In genomic region chr14:90757452-90757851, GRCh38 we compare ENCODE assay signal across 9 cellular contexts. TPM values are rescaled to one million over a fixed set of nuclear protein-coding genes. Genes with fewer than 3 reads are reported as not detected.
DNase-seq lines count a peak whose midpoint lies in the region; ATAC-seq lines count a peak whose summit lies in the region.
"Had no signal": no experiment of that assay in that cellular context is flagged by ENCODE, and none has a peak within 500 bp of the region (broad histone marks: within the 10 kb centered on the region; RNA-seq: fewer than 3 reads in every experiment).

No MANE protein-coding gene starts in this region.

- no peak for ATAC-seq in activated T-helper 17 cell treated with anti-CD3 and anti-CD28 coated beads, Interleukin-2, amount 50 U/mL, for 72 hours (replicated peaks)
- ATAC-seq in GM19452 (IDR thresholded peaks at IDR 0.05; ENCODE audit: unreplicated experiment) = no peak
- no peak for ATAC-seq in HG03521 (IDR thresholded peaks at IDR 0.05; ENCODE audit: unreplicated experiment)

- no peak overlapping the region for H3K27ac Mint-ChIP-seq in activated CD4-positive, alpha-beta T cell treated with anti-CD3 and anti-CD28 coated beads, Interleukin-2, amount 10 ng/mL, durations not matched to agents 24 days and 14 days
- H3K27ac Mint-ChIP-seq in activated T-helper 17 cell treated with anti-CD3 and anti-CD28 coated beads, Interleukin-2, amount 50 U/mL, for 72 hours = peak overlapping the region; percentile 33

- peak overlapping the region; percentile 85 for H3K27ac ChIP-seq in layer of hippocampus (ENCODE audit: low read depth, low read length)
- no peak overlapping the region for H3K27ac ChIP-seq in subcutaneous abdominal adipose tissue (ENCODE audit: low read depth, low read length)

- DNase-seq in activated CD4-positive, alpha-beta T cell treated with anti-CD3 and anti-CD28 coated beads, Interleukin-2, amount 10 ng/mL, durations not matched to agents 24 days and 14 days = no peak
- DNase-seq in activated CD4-positive, alpha-beta T cell treated with anti-CD3 and anti-CD28 coated beads for 48 hours = no peak
- no peak for DNase-seq in activated CD4-positive, CD25-positive, alpha-beta regulatory T cell (lab: John Stamatoyannopoulos, UW)
- DNase-seq: stimulated activated CD4-positive, alpha-beta T cell treated with anti-CD3 and anti-CD28 coated beads, Interleukin-4, amount 100 ng/mL, for 24 hours had no signal

- no peaks in the 10 kb centered on the region for H3K27me3 ChIP-seq in layer of hippocampus (ENCODE audit: control insufficient read depth, insufficient read depth, low read length)
- no peaks in the 10 kb centered on the region for H3K27me3 ChIP-seq in subcutaneous abdominal adipose tissue (ENCODE audit: control insufficient read depth in 5 of 5, insufficient read depth in 4 of 5, low read length in 5 of 5)

- H3K9me3 Mint-ChIP-seq in activated CD4-positive, alpha-beta T cell treated with anti-CD3 and anti-CD28 coated beads, Interleukin-2, amount 10 ng/mL, durations not matched to agents 24 days and 14 days = peaks cover under 1% of the 10 kb centered on the region
- peaks cover under 1% of the 10 kb centered on the region for H3K9me3 Mint-ChIP-seq in activated T-helper 17 cell treated with anti-CD3 and anti-CD28 coated beads, Interleukin-2, amount 50 U/mL, for 72 hours

- peaks cover 14% of the 10 kb centered on the region for H3K4me1 Mint-ChIP-seq in activated CD4-positive, alpha-beta T cell treated with anti-CD3 and anti-CD28 coated beads, Interleukin-2, amount 10 ng/mL, durations not matched to agents 24 days and 14 days
- H3K4me1 Mint-ChIP-seq in activated T-helper 17 cell treated with anti-CD3 and anti-CD28 coated beads, Interleukin-2, amount 50 U/mL, for 72 hours = no peaks in the 10 kb centered on the region

- H3K9ac ChIP-seq in subcutaneous abdominal adipose tissue (ENCODE audit: low read length in 5 of 5) = no peak overlapping the region

- H3K9me3 ChIP-seq in subcutaneous abdominal adipose tissue (ENCODE audit: control insufficient read depth in 5 of 5, low read length in 5 of 5) = no peaks in the 10 kb centered on the region

- intact Hi-C loops in activated CD4-positive, alpha-beta T cell treated with anti-CD3 and anti-CD28 coated beads, Interleukin-2, amount 10 ng/mL, durations not matched to agents 24 days and 14 days (cut with micrococcal nuclease) = no loop called here

- peak overlapping the region; percentile 71 for H3K4me3 Mint-ChIP-seq in activated CD4-positive, alpha-beta T cell treated with anti-CD3 and anti-CD28 coated beads, Interleukin-2, amount 10 ng/mL, durations not matched to agents 24 days and 14 days
- peak overlapping the region; percentile 76 for H3K4me3 Mint-ChIP-seq in activated T-helper 17 cell treated with anti-CD3 and anti-CD28 coated beads, Interleukin-2, amount 50 U/mL, for 72 hours

- H3K4me3 ChIP-seq in subcutaneous abdominal adipose tissue (ENCODE audit: low read depth in 1 of 5, low read length in 5 of 5) = peak overlapping the region in 4 of 5 donors; percentile 59 to 68 (median 62)

- peaks cover 28% of the 10 kb centered on the region for H3K27me3 Mint-ChIP-seq in activated CD4-positive, alpha-beta T cell treated with anti-CD3 and anti-CD28 coated beads, Interleukin-2, amount 10 ng/mL, durations not matched to agents 24 days and 14 days
- peaks cover 6% of the 10 kb centered on the region for H3K27me3 Mint-ChIP-seq in activated T-helper 17 cell treated with anti-CD3 and anti-CD28 coated beads, Interleukin-2, amount 50 U/mL, for 72 hours

- peaks cover 0 to 22% (median 18%) of the 10 kb centered on the region in 5 donors for H3K4me1 ChIP-seq in subcutaneous abdominal adipose tissue (ENCODE audit: control insufficient read depth in 5 of 5, insufficient read depth in 5 of 5, low read length in 5 of 5)

- H3K36me3 Mint-ChIP-seq in activated CD4-positive, alpha-beta T cell treated with anti-CD3 and anti-CD28 coated beads, Interleukin-2, amount 10 ng/mL, durations not matched to agents 24 days and 14 days (ENCODE audit: low read depth) = no peaks in the 10 kb centered on the region
- no peaks in the 10 kb centered on the region for H3K36me3 Mint-ChIP-seq in activated T-helper 17 cell treated with anti-CD3 and anti-CD28 coated beads, Interleukin-2, amount 50 U/mL, for 72 hours (ENCODE audit: low read depth)

- peaks cover 0 to 3% (median 0%) of the 10 kb centered on the region in 5 donors for H3K36me3 ChIP-seq in subcutaneous abdominal adipose tissue (ENCODE audit: control insufficient read depth in 5 of 5, insufficient read depth in 5 of 5, low read length in 5 of 5)

RNA-seq across cellular contexts. Expression of gene TTC7B, which starts 58.8 kb away (rescaled TPM):
- total RNA-seq in activated CD4-positive, alpha-beta T cell treated with anti-CD3 and anti-CD28 coated beads, Interleukin-2, amount 10 ng/mL, durations not matched to agents 24 days and 14 days = 2.4 and 5.4 TPM in 2 replicates
- 10 to 100 TPM in 1 of 2 donors, 1 to 10 TPM in 1; 5.2 to 10.2 TPM for total RNA-seq in activated T-helper 17 cell treated with anti-CD3 and anti-CD28 coated beads, Interleukin-2, amount 50 U/mL, for 72 hours
